8 cellular contexts compared by ENCODE assay signal in the genomic region with DNA sequence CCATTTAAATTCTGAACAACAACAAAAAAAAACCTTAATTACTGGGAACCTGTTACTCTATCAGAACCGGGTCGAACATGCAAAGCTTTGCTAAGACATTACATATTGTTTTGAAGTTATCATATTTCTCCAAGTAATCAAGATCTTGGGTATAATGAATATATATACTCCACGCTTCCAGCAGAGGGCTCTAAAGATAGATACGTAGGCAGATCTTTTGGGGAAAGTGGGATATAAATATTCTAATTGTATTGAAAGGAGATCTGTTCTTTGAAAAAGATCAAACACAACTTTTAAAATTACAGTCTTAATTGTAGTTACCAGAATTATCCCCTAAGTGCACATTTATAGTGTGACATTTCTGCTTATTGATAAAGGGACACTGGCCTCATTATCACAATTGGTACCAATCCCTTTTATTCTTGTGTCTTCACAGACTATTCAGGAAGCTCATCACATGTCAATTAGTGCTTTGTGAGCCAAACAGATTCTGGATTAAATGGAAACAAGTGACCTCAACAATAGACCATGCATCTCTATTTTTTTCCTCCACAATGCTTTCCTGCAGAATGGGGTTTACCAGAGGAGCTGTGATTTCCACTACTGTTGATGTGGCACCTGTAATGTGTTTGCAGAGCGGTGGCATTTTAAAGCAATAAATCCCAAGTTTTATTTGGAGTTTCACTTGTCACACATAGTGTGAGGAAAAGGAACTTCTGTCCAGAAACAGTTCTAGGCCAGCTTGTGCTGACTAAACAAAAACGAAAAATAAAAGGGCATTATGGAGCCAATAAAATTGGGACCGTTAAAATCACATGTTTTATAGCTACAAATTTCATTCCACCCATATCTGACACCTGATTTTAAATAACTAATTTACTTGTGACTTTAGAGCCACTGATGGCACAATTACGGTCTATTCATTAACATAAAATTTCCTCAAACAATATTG.
DNase-seq lines count a peak whose midpoint lies in the region; ATAC-seq and TF ChIP-seq lines count a peak whose summit lies in the region.

No MANE protein-coding gene starts in this region.

- peaks cover 47% of the 10 kb centered on the region for H3K4me1 ChIP-seq in neural progenitor cell

- H3K36me3 Mint-ChIP-seq in neural progenitor cell, result peaks cover 2% of the 10 kb centered on the region

- H4K20me1 ChIP-seq in neural progenitor cell (ENCODE audit: low read depth), result no peaks in the 10 kb centered on the region

- H2AFZ ChIP-seq in neural progenitor cell (replicated peaks), result no peak overlapping the region

- H3K9me3 ChIP-seq in neural progenitor cell (ENCODE audit: low read depth), result no peaks in the 10 kb centered on the region

- DNase-seq in NCI-H2196 (lab: John Stamatoyannopoulos, UW; ENCODE audit: unreplicated experiment) (peak; percentile 6), NCI-H2196 treated with DMSO at 0.1 percent for 48 hours (lab: John Stamatoyannopoulos, UW; ENCODE audit: unreplicated experiment) (no peak), NCI-H345 (lab: John Stamatoyannopoulos, UW) (peak; percentile 7), neural progenitor cell (ENCODE audit: low spot score) (peak; percentile 58), T-helper 2 cell (no peak)

- no peaks in the 10 kb centered on the region for H3K4me1 Mint-ChIP-seq in neural progenitor cell

- H3K27me3 Mint-ChIP-seq in neural progenitor cell (ENCODE audit: insufficient read depth, low read depth), result no peaks in the 10 kb centered on the region

- H3K9ac ChIP-seq in neural progenitor cell, result no peak overlapping the region

- peak overlapping the region; percentile 80 for H3K27ac ChIP-seq in cingulate gyrus (ENCODE audit: low read depth, low read length)
- H3K27ac ChIP-seq in neural progenitor cell, result no peak overlapping the region

- no peaks in the 10 kb centered on the region for H3K27me3 ChIP-seq in neural progenitor cell

- H3K36me3 ChIP-seq in neural progenitor cell, result peaks cover 8% of the 10 kb centered on the region

- no peak overlapping the region for H3K4me3 Mint-ChIP-seq in neural progenitor cell

- no peak overlapping the region for H3K27ac Mint-ChIP-seq in neural progenitor cell

- peak overlapping the region; percentile 35 for H3K4me2 ChIP-seq in neural progenitor cell

- peaks cover 20% of the 10 kb centered on the region for H3F3A ChIP-seq in neural progenitor cell (ENCODE audit: low read depth)

- H3K79me2 ChIP-seq in neural progenitor cell (ENCODE audit: low read depth), result no peaks in the 10 kb centered on the region

- no peaks in the 10 kb centered on the region for H3K9me3 Mint-ChIP-seq in neural progenitor cell

- peak; percentile 66 for TF ChIP-seq CTCF in neural progenitor cell (IDR thresholded peaks at IDR 0.05)

- H3K4me3 ChIP-seq in neural progenitor cell, result no peak overlapping the region

- ATAC-seq in HG03175 (IDR thresholded peaks at IDR 0.05; ENCODE audit: unreplicated experiment), result no peak
- no peak for ATAC-seq in HG03469 (IDR thresholded peaks at IDR 0.05; ENCODE audit: unreplicated experiment)

Comparison
In these comparisons a context has a peak if more than half of its experiments do, and no peak if none do; other contexts are left out.
1. DNase-seq: peak in NCI-H2196 (single experiment), NCI-H345 (single experiment) and neural progenitor cell (single experiment); none in NCI-H2196 treated with DMSO at 0.1 percent for 48 hours (single experiment) and T-helper 2 cell (0 of 5).